In genomic region chr1:231949277-231950122, GRCh38 we compare ENCODE assay signal across 16 cellular contexts.
DNase-seq lines count a peak whose midpoint lies in the region; ATAC-seq, FAIRE-seq and TF ChIP-seq lines count a peak whose summit lies in the region.
"Had no signal": no experiment of that assay in that cellular context is flagged by ENCODE, and none has a peak within 500 bp of the region (broad histone marks: within the 10 kb centered on the region; RNA-seq: fewer than 3 reads in every experiment).

No MANE protein-coding gene starts in this region.

- 72 to 86% methylated on average over 8 of the region's 8 CpGs for WGBS in heart right ventricle, 2 donors
- 2 to 9% methylated on average over 8 of the region's 8 CpGs for WGBS in aorta, 2 donors

- intact Hi-C loops in heart right ventricle (cut with DNase I) (no loop called here), aorta (cut with DNase I) (no loop called here)
- intact Hi-C loops in activated CD4-positive, alpha-beta T cell treated with anti-CD3 and anti-CD28 coated beads for 36 hours (cut with DNase I, micrococcal nuclease): no loop called here

- H3K4me2 ChIP-seq in neural progenitor cell: no peak overlapping the region

- no peaks in the 10 kb centered on the region for H3K9me3 Mint-ChIP-seq in activated naive CD4-positive, alpha-beta T cell treated with anti-CD3 and anti-CD28 coated beads, Interleukin-2, amount 50 U/mL, for 24 hours
- H3K9me3 Mint-ChIP-seq in neural progenitor cell: peaks cover 28% of the 10 kb centered on the region
- peaks cover 2% of the 10 kb centered on the region for H3K9me3 Mint-ChIP-seq in activated CD4-positive, alpha-beta T cell treated with anti-CD3 and anti-CD28 coated beads for 36 hours (ENCODE audit: low read depth)

- H2AFZ ChIP-seq in neural progenitor cell (replicated peaks): no peak overlapping the region

- POLR2A ChIA-PET in activated CD4-positive, alpha-beta T cell treated with anti-CD3 and anti-CD28 coated beads for 36 hours (lab: Charles Lee): interaction anchor here (0.6 kb wide), 1 partner anchor 10 kb away, joined by 3 read pairs; no protein-coding TSS in a partner anchor

- H3K4me3 ChIP-seq in heart right ventricle (no peak overlapping the region), neural progenitor cell (no peak overlapping the region), aorta (ENCODE audit: low read length in 2 of 2) (no peak overlapping the region)
- H3K4me3 ChIP-seq: SJCRH30, skin epidermis had no signal

- no peak for DNase-seq in activated naive CD4-positive, alpha-beta T cell treated with anti-CD3 and anti-CD28 coated beads, Interleukin-2, amount 50 U/mL, for 16 hours
- DNase-seq in heart right ventricle (no peak), neural progenitor cell (ENCODE audit: low spot score) (peak; percentile 25), aorta (peak in 1 of 2 donors; percentile 48), RCC 7860 (ENCODE audit: low spot score) (no peak)
- no peak for DNase-seq in activated CD4-positive, alpha-beta T cell treated with anti-CD3 and anti-CD28 coated beads for 36 hours
- DNase-seq: 8988T, activated gamma-delta T cell treated with Interleukin-2 at 50 U/mL for 16 hours, cerebellar nuclear complex, GDM1, GOT3, NCI-H1930 had no signal

- H3K36me3 Mint-ChIP-seq in activated naive CD4-positive, alpha-beta T cell treated with anti-CD3 and anti-CD28 coated beads, Interleukin-2, amount 50 U/mL, for 24 hours: peaks cover 18% of the 10 kb centered on the region
- H3K36me3 Mint-ChIP-seq in neural progenitor cell: peaks cover 9% of the 10 kb centered on the region
- H3K36me3 Mint-ChIP-seq in activated CD4-positive, alpha-beta T cell treated with anti-CD3 and anti-CD28 coated beads for 36 hours (ENCODE audit: low read depth): peaks cover 6% of the 10 kb centered on the region

- TF ChIP-seq CTCF in heart right ventricle (IDR thresholded peaks at IDR 0.05): peak in 1 of 9 donors; percentile 8
- TF ChIP-seq CTCF in neural progenitor cell (IDR thresholded peaks at IDR 0.05): peak; percentile 38

- no peak overlapping the region for H3K9ac ChIP-seq in neural progenitor cell

- no peaks in the 10 kb centered on the region for H3K27me3 Mint-ChIP-seq in activated naive CD4-positive, alpha-beta T cell treated with anti-CD3 and anti-CD28 coated beads, Interleukin-2, amount 50 U/mL, for 24 hours
- H3K27me3 Mint-ChIP-seq in neural progenitor cell (ENCODE audit: insufficient read depth, low read depth): peaks cover 2% of the 10 kb centered on the region
- H3K27me3 Mint-ChIP-seq in activated CD4-positive, alpha-beta T cell treated with anti-CD3 and anti-CD28 coated beads for 36 hours: no peaks in the 10 kb centered on the region

- H3K4me1 ChIP-seq in heart right ventricle (peaks cover 0 to 27% (median 9%) of the 10 kb centered on the region in 9 donors), neural progenitor cell (peaks cover 8% of the 10 kb centered on the region), aorta (ENCODE audit: control insufficient read depth in 1 of 2, insufficient read depth in 2 of 2, low read length in 2 of 2) (peaks cover 0 to 2% of the 10 kb centered on the region in 2 donors)

- CTCF ChIA-PET in activated CD4-positive, alpha-beta T cell treated with anti-CD3 and anti-CD28 coated beads for 36 hours (lab: Charles Lee): no interaction called here

- H3K27me3 ChIP-seq in heart right ventricle (no peaks in the 10 kb centered on the region), neural progenitor cell (no peaks in the 10 kb centered on the region), aorta (ENCODE audit: control insufficient read depth in 1 of 2, insufficient read depth in 2 of 2, low read length in 1 of 2) (no peaks in the 10 kb centered on the region)
- H3K27me3 ChIP-seq: SJCRH30 had no signal

- no peaks in the 10 kb centered on the region for H3K4me1 Mint-ChIP-seq in activated naive CD4-positive, alpha-beta T cell treated with anti-CD3 and anti-CD28 coated beads, Interleukin-2, amount 50 U/mL, for 24 hours
- peaks cover 35% of the 10 kb centered on the region for H3K4me1 Mint-ChIP-seq in neural progenitor cell
- peaks cover 3% of the 10 kb centered on the region for H3K4me1 Mint-ChIP-seq in activated CD4-positive, alpha-beta T cell treated with anti-CD3 and anti-CD28 coated beads for 36 hours

- H3K36me3 ChIP-seq in heart right ventricle (no peaks in the 10 kb centered on the region), neural progenitor cell (no peaks in the 10 kb centered on the region), aorta (ENCODE audit: control insufficient read depth in 1 of 2, insufficient read depth in 2 of 2, low read length in 1 of 2) (no peaks in the 10 kb centered on the region)
- H3K36me3 ChIP-seq: SJCRH30 had no signal

- no peaks in the 10 kb centered on the region for H3K79me2 ChIP-seq in neural progenitor cell (ENCODE audit: low read depth)

- no peak for FAIRE-seq in RCC 7860 (lab: Jason Lieb, UNC)

- no peaks in the 10 kb centered on the region for H4K20me1 ChIP-seq in neural progenitor cell (ENCODE audit: low read depth)

- peak overlapping the region; percentile 5 for H3K27ac Mint-ChIP-seq in activated naive CD4-positive, alpha-beta T cell treated with anti-CD3 and anti-CD28 coated beads, Interleukin-2, amount 50 U/mL, for 24 hours
- H3K27ac Mint-ChIP-seq in neural progenitor cell: peak overlapping the region; percentile 59
- no peak overlapping the region for H3K27ac Mint-ChIP-seq in activated CD4-positive, alpha-beta T cell treated with anti-CD3 and anti-CD28 coated beads for 36 hours

- ATAC-seq in heart right ventricle (peak; percentile 8 to 72 (median 58)), aorta (ENCODE audit: low FRiP score) (peak; percentile 83), GM18907 (IDR thresholded peaks at IDR 0.05; ENCODE audit: unreplicated experiment) (no peak)
- no peak for ATAC-seq in activated CD4-positive, alpha-beta T cell treated with anti-CD3 and anti-CD28 coated beads for 36 hours

- peak overlapping the region in 5 of 10 donors; percentile 22 to 68 (median 44) for H3K27ac ChIP-seq in heart right ventricle
- H3K27ac ChIP-seq in neural progenitor cell: no peak overlapping the region
- no peak overlapping the region for H3K27ac ChIP-seq in aorta (ENCODE audit: low read depth in 1 of 2, low read length in 2 of 2)

- no peaks in the 10 kb centered on the region for H3F3A ChIP-seq in neural progenitor cell (ENCODE audit: low read depth)

- H3K9me3 ChIP-seq in heart right ventricle (peaks cover 0 to 12% (median 0%) of the 10 kb centered on the region in 11 donors), neural progenitor cell (ENCODE audit: low read depth) (no peaks in the 10 kb centered on the region), aorta (ENCODE audit: control insufficient read depth, low read length) (no peaks in the 10 kb centered on the region)
- H3K9me3 ChIP-seq: SJCRH30 had no signal

- no peak overlapping the region for H3K4me3 Mint-ChIP-seq in activated naive CD4-positive, alpha-beta T cell treated with anti-CD3 and anti-CD28 coated beads, Interleukin-2, amount 50 U/mL, for 24 hours
- peak overlapping the region; percentile 12 for H3K4me3 Mint-ChIP-seq in neural progenitor cell
- H3K4me3 Mint-ChIP-seq in activated CD4-positive, alpha-beta T cell treated with anti-CD3 and anti-CD28 coated beads for 36 hours: no peak overlapping the region

Comparison
In these comparisons a context has a peak if more than half of its experiments do, and no peak if none do; other contexts are left out.
1. ATAC-seq: peak in heart right ventricle (8 of 8) and aorta (single experiment); none in activated CD4-positive, alpha-beta T cell treated with anti-CD3 and anti-CD28 coated beads for 36 hours (single experiment) and GM18907 (single experiment).